ENCODE assay signal across 1 cellular context in genomic region chr2:120774557-120775160, GRCh38.
TF ChIP-seq lines count a peak whose summit lies in the region.

No MANE protein-coding gene starts in this region.

TF ChIP-seq in GM23338, 12 proteins besides CTCF, POLR2A, EP300 and RAD21 (continued from another document):
- TF ChIP-seq, protein P1, sequence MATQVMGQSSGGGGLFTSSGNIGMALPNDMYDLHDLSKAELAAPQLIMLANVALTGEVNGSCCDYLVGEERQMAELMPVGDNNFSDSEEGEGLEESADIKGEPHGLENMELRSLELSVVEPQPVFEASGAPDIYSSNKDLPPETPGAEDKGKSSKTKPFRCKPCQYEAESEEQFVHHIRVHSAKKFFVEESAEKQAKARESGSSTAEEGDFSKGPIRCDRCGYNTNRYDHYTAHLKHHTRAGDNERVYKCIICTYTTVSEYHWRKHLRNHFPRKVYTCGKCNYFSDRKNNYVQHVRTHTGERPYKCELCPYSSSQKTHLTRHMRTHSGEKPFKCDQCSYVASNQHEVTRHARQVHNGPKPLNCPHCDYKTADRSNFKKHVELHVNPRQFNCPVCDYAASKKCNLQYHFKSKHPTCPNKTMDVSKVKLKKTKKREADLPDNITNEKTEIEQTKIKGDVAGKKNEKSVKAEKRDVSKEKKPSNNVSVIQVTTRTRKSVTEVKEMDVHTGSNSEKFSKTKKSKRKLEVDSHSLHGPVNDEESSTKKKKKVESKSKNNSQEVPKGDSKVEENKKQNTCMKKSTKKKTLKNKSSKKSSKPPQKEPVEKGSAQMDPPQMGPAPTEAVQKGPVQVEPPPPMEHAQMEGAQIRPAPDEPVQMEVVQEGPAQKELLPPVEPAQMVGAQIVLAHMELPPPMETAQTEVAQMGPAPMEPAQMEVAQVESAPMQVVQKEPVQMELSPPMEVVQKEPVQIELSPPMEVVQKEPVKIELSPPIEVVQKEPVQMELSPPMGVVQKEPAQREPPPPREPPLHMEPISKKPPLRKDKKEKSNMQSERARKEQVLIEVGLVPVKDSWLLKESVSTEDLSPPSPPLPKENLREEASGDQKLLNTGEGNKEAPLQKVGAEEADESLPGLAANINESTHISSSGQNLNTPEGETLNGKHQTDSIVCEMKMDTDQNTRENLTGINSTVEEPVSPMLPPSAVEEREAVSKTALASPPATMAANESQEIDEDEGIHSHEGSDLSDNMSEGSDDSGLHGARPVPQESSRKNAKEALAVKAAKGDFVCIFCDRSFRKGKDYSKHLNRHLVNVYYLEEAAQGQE (IDR thresholded peaks at IDR 0.05; ENCODE audit: unreplicated experiment), result no peak
- TF ChIP-seq STAT1 (IDR thresholded peaks at IDR 0.05; ENCODE audit: unreplicated experiment) (no peak), ZNF331 (CRISPR knock-in tag; IDR thresholded peaks at IDR 0.05; ENCODE audit: low read depth) (no peak), EZH2 (IDR thresholded peaks at IDR 0.05; ENCODE audit: low read depth, unreplicated experiment) (no peak), JUNB (IDR thresholded peaks at IDR 0.05; ENCODE audit: unreplicated experiment) (no peak), ZNF114 (CRISPR knock-in tag; IDR thresholded peaks at IDR 0.05) (no peak), POLR2AphosphoS5 (IDR thresholded peaks at IDR 0.05; ENCODE audit: low read depth) (no peak), CREB1 (CRISPR knock-in tag; IDR thresholded peaks at IDR 0.05; ENCODE audit: low read depth) (no peak)
- TF ChIP-seq, protein P2, sequence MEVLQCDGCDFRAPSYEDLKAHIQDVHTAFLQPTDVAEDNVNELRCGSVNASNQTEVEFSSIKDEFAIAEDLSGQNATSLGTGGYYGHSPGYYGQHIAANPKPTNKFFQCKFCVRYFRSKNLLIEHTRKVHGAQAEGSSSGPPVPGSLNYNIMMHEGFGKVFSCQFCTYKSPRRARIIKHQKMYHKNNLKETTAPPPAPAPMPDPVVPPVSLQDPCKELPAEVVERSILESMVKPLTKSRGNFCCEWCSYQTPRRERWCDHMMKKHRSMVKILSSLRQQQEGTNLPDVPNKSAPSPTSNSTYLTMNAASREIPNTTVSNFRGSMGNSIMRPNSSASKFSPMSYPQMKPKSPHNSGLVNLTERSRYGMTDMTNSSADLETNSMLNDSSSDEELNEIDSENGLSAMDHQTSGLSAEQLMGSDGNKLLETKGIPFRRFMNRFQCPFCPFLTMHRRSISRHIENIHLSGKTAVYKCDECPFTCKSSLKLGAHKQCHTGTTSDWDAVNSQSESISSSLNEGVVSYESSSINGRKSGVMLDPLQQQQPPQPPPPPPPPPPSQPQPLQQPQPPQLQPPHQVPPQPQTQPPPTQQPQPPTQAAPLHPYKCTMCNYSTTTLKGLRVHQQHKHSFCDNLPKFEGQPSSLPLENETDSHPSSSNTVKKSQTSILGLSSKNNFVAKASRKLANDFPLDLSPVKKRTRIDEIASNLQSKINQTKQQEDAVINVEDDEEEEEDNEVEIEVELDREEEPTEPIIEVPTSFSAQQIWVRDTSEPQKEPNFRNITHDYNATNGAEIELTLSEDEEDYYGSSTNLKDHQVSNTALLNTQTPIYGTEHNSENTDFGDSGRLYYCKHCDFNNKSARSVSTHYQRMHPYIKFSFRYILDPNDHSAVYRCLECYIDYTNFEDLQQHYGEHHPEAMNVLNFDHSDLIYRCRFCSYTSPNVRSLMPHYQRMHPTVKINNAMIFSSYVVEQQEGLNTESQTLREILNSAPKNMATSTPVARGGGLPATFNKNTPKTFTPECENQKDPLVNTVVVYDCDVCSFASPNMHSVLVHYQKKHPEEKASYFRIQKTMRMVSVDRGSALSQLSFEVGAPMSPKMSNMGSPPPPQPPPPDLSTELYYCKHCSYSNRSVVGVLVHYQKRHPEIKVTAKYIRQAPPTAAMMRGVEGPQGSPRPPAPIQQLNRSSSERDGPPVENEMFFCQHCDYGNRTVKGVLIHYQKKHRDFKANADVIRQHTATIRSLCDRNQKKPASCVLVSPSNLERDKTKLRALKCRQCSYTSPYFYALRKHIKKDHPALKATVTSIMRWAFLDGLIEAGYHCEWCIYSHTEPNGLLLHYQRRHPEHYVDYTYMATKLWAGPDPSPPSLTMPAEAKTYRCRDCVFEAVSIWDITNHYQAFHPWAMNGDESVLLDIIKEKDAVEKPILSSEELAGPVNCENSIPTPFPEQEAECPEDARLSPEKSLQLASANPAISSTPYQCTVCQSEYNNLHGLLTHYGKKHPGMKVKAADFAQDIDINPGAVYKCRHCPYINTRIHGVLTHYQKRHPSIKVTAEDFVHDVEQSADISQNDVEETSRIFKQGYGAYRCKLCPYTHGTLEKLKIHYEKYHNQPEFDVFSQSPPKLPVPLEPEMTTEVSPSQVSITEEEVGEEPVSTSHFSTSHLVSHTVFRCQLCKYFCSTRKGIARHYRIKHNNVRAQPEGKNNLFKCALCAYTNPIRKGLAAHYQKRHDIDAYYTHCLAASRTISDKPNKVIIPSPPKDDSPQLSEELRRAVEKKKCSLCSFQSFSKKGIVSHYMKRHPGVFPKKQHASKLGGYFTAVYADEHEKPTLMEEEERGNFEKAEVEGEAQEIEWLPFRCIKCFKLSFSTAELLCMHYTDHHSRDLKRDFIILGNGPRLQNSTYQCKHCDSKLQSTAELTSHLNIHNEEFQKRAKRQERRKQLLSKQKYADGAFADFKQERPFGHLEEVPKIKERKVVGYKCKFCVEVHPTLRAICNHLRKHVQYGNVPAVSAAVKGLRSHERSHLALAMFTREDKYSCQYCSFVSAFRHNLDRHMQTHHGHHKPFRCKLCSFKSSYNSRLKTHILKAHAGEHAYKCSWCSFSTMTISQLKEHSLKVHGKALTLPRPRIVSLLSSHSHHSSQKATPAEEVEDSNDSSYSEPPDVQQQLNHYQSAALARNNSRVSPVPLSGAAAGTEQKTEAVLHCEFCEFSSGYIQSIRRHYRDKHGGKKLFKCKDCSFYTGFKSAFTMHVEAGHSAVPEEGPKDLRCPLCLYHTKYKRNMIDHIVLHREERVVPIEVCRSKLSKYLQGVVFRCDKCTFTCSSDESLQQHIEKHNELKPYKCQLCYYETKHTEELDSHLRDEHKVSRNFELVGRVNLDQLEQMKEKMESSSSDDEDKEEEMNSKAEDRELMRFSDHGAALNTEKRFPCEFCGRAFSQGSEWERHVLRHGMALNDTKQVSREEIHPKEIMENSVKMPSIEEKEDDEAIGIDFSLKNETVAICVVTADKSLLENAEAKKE (CRISPR knock-in tag; IDR thresholded peaks at IDR 0.05), result no peak
